21 cellular contexts compared by ENCODE assay signal in the genomic region with DNA sequence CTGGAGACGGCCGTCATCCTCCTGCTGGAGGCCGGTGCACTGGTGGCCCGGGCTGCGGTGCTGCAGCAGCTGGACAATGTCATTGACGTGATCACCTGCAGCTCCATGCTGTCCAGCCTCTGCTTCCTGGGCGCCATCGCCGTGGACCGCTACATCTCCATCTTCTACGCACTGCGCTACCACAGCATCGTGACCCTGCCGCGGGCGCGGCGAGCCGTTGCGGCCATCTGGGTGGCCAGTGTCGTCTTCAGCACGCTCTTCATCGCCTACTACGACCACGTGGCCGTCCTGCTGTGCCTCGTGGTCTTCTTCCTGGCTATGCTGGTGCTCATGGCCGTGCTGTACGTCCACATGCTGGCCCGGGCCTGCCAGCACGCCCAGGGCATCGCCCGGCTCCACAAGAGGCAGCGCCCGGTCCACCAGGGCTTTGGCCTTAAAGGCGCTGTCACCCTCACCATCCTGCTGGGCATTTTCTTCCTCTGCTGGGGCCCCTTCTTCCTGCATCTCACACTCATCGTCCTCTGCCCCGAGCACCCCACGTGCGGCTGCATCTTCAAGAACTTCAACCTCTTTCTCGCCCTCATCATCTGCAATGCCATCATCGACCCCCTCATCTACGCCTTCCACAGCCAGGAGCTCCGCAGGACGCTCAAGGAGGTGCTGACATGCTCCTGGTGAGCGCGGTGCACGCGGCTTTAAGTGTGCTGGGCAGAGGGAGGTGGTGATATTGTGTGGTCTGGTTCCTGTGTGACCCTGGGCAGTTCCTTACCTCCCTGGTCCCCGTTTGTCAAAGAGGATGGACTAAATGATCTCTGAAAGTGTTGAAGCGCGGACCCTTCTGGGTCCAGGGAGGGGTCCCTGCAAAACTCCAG. TPM values are rescaled to one million over a fixed set of nuclear protein-coding genes. Genes with fewer than 3 reads are reported as not detected.
DNase-seq lines count a peak whose midpoint lies in the region; ATAC-seq, FAIRE-seq and TF ChIP-seq lines count a peak whose summit lies in the region.
"Had no signal": no experiment of that assay in that cellular context is flagged by ENCODE, and none has a peak within 500 bp of the region (broad histone marks: within the 10 kb centered on the region; RNA-seq: fewer than 3 reads in every experiment).

No MANE protein-coding gene starts in this region.

- H3K9me3 ChIP-seq in HepG2 (ENCODE audit: low read length), result no peaks in the 10 kb centered on the region
- H3K9me3 ChIP-seq: left ventricle myocardium inferior, MG63, neutrophil, sigmoid colon, tibial artery had no signal

- no TSS peak for BruUV-seq in HepG2 (replicated peaks; lab: Mats Ljungman, UMichigan)

- peaks cover 34% of the 10 kb centered on the region for H3K79me2 ChIP-seq in HepG2 (ENCODE audit: insufficient read depth, low read length)

- H3K27me3 Mint-ChIP-seq in activated naive CD8-positive, alpha-beta T cell, result peaks cover 6% of the 10 kb centered on the region
- H3K27me3 Mint-ChIP-seq in activated naive CD8-positive, alpha-beta T cell treated with anti-CD3 and anti-CD28 coated beads for 36 hours, result peaks cover 53% of the 10 kb centered on the region

- H3K4me3 ChIP-seq in HepG2 (replicated peaks in 1 of 3; ENCODE audit: insufficient read depth in 1 of 3, low read depth in 2 of 3, low read length in 3 of 3), result peak overlapping the region in 1 of 3 experiments; percentile 90; a peak in 3 of 6 replicates
- H3K4me3 ChIP-seq: MG63, sigmoid colon had no signal

- peaks cover 11% of the 10 kb centered on the region; the same call in 1 of the 2 replicates for H4K20me1 ChIP-seq in HepG2 (ENCODE audit: insufficient read depth, low read length)

- H3K4me1 ChIP-seq in HepG2 (ENCODE audit: insufficient read depth, low read length), result peaks cover 78% of the 10 kb centered on the region

- in situ Hi-C loops in HepG2 (cut with HindIII; ENCODE audit: extremely low pct_ligation_motif_present, low pct_unique_long_range_greater_than_20kb), result loop anchor here (5.0 kb wide), 1 partner anchor 103 kb away; no protein-coding TSS in a partner anchor

- no peaks in the 10 kb centered on the region for H3K36me3 ChIP-seq in HepG2 (replicated peaks in 1 of 2; ENCODE audit: control insufficient read depth in 1 of 2, insufficient read depth in 2 of 2, low read length in 2 of 2)
- H3K36me3 ChIP-seq: left ventricle myocardium inferior, neutrophil, sigmoid colon, tibial artery had no signal

- peak overlapping the region; percentile 59 for H3K4me3 Mint-ChIP-seq in activated naive CD8-positive, alpha-beta T cell
- H3K4me3 Mint-ChIP-seq in activated naive CD8-positive, alpha-beta T cell treated with anti-CD3 and anti-CD28 coated beads for 36 hours, result no peak overlapping the region

- no peak overlapping the region for H3K27ac ChIP-seq in HepG2 (ENCODE audit: extremely low read length, insufficient read depth, low read length)
- H3K27ac ChIP-seq: neutrophil, tibial artery had no signal

- no peak overlapping the region for H2AFZ ChIP-seq in HepG2 (ENCODE audit: low read length)

- no peak for DNase-seq in activated naive CD8-positive, alpha-beta T cell treated with anti-CD3 and anti-CD28 coated beads for 36 hours
- peak; percentile 25 for DNase-seq in SK-N-DZ (ENCODE audit: low spot score)
- DNase-seq in HepG2 (ENCODE audit: low spot score), result no peak
- no peak for DNase-seq in activated gamma-delta T cell treated with Interleukin-2 at 50 U/mL for 16 hours
- DNase-seq in NCI-H1105 (lab: John Stamatoyannopoulos, UW), result no peak
- no peak for DNase-seq in H54 (ENCODE audit: insufficient read length, low spot score)
- DNase-seq: activated CD4-positive, alpha-beta T cell treated with anti-CD3 and anti-CD28 coated beads, Interleukin-2, amount 50 U/mL, for 48 hours; DMS153; dorsolateral prefrontal cortex; left ventricle myocardium inferior; NCI-H2081; NCI-H526 treated with DMSO at 0.1 percent for 48 hours; sigmoid colon; stimulated activated CD4-positive, alpha-beta T cell treated with anti-CD3 and anti-CD28 coated beads, Interleukin-4, amount 100 ng/mL, for 24 hours; T1000; tibial artery had no signal

- TF ChIP-seq POLR2A in HepG2 (IDR thresholded peaks at IDR 0.05; ENCODE audit: insufficient read depth in 1 of 2, low read depth in 2 of 2, low read length in 2 of 2) (no peak), H54 (IDR thresholded peaks at IDR 0.05; ENCODE audit: low read depth, low read length) (no peak)

- WGBS in HepG2 (ENCODE audit: low lambda C conversion rate), result 91% methylated on average over 48 of the region's 52 CpGs

- intact Hi-C loops in HepG2 (cut with micrococcal nuclease; ENCODE audit: unreplicated experiment), result loop anchor here (2.0 to 5.0 kb wide), 3 partner anchors 45 to 217 kb away; partner anchors contain the start of gene SPATA2L

- POLR2A ChIA-PET in HepG2 (lab: Yijun Ruan, JAX), result interaction anchor here (0.9 to 4.3 kb wide), 10 partner anchors 10 to 103 kb away, joined by 3 to 46 read pairs (median 6); partner anchors contain the start of genes DEF8, FANCA, SPIRE2 and TCF25

- no peaks in the 10 kb centered on the region; a peak in 1 of 5 replicates for H3K27me3 ChIP-seq in HepG2 (ENCODE audit: control insufficient read depth in 1 of 2, insufficient read depth in 2 of 2, low read length in 2 of 2)
- H3K27me3 ChIP-seq: MG63 had no signal

- H3K4me1 Mint-ChIP-seq in activated naive CD8-positive, alpha-beta T cell (ENCODE audit: low read depth), result peaks cover 34% of the 10 kb centered on the region
- peaks cover 36% of the 10 kb centered on the region for H3K4me1 Mint-ChIP-seq in activated naive CD8-positive, alpha-beta T cell treated with anti-CD3 and anti-CD28 coated beads for 36 hours

- no peak overlapping the region for H3K27ac Mint-ChIP-seq in activated naive CD8-positive, alpha-beta T cell
- H3K27ac Mint-ChIP-seq in activated naive CD8-positive, alpha-beta T cell treated with anti-CD3 and anti-CD28 coated beads for 36 hours, result no peak overlapping the region

- no peaks in the 10 kb centered on the region for H3K36me3 Mint-ChIP-seq in activated naive CD8-positive, alpha-beta T cell
- peaks cover 4% of the 10 kb centered on the region for H3K36me3 Mint-ChIP-seq in activated naive CD8-positive, alpha-beta T cell treated with anti-CD3 and anti-CD28 coated beads for 36 hours

- CTCF ChIA-PET in HepG2 (lab: Yijun Ruan, JAX; ENCODE audit: low intra/inter-chr PET ratio, low total read pairs), result interaction anchor here (0.9 kb wide), 1 partner anchor 9 kb away, joined by 4 read pairs; no protein-coding TSS in a partner anchor

- H3K9me3 Mint-ChIP-seq in activated naive CD8-positive, alpha-beta T cell (ENCODE audit: low read depth), result no peaks in the 10 kb centered on the region
- no peaks in the 10 kb centered on the region for H3K9me3 Mint-ChIP-seq in activated naive CD8-positive, alpha-beta T cell treated with anti-CD3 and anti-CD28 coated beads for 36 hours

- TF ChIP-seq RAD21 in HepG2 (CRISPR knock-in tag; IDR thresholded peaks at IDR 0.05), result no peak

- 0 out of 2 replicates have a peak, but pooled peaks have one; percentile 10 for TF ChIP-seq CTCF in HepG2 (CRISPR knock-in tag; IDR thresholded peaks at IDR 0.05)

- no peak for TF ChIP-seq EP300 in HepG2 (IDR thresholded peaks at IDR 0.05; ENCODE audit: low read depth in 2 of 2, low read length in 2 of 2)
- TF ChIP-seq EP300 in HepG2 (CRISPR knock-in tag; IDR thresholded peaks at IDR 0.05; ENCODE audit: borderline replicate concordance), result no peak

- peak overlapping the region; percentile 97 for H3K9ac ChIP-seq in HepG2 (ENCODE audit: insufficient read depth, low read depth, low read length)

- H3K4me2 ChIP-seq in HepG2 (ENCODE audit: low read depth, low read length), result peak overlapping the region; percentile 98

- FAIRE-seq in HepG2 (lab: Jason Lieb, UNC), result no peak
- FAIRE-seq in H54 (lab: Jason Lieb, UNC), result no peak
- FAIRE-seq: GM19239 had no signal

- ATAC-seq in HepG2 (no peak), GM19463 (IDR thresholded peaks at IDR 0.05; ENCODE audit: unreplicated experiment) (no peak)

RNA-seq across cellular contexts. Expression of gene MC1R, which starts 1.1 kb away (rescaled TPM):
- 1 to 10 TPM; 1.4 TPM for total RNA-seq in activated naive CD8-positive, alpha-beta T cell treated with anti-CD3 and anti-CD28 coated beads for 36 hours
- polyA plus RNA-seq in SK-N-DZ (2014; cell fraction: cytosol; rRNA removed), result 8.5 and 8.9 TPM in 2 replicates
- polyA plus RNA-seq in SK-N-DZ (2014; cell fraction: nucleus; rRNA removed), result 45.8 and 54.5 TPM in 2 replicates
- 7.2 and 9.1 TPM in 2 replicates for total RNA-seq in HepG2 (2016; rRNA removed; fragmentation: Illumina TruSeq; extraction: Trizol)
- total RNA-seq in HepG2 (2016; cell fraction: cytosol; rRNA removed; fragmentation: Illumina TruSeq; extraction: Trizol; ENCODE audit: low read depth), result 3.5 and 3.7 TPM in 2 replicates
- total RNA-seq in HepG2 (2016; cell fraction: insoluble cytoplasmic fraction; rRNA removed; fragmentation: Illumina TruSeq; extraction: Trizol), result 8.1 and 8.7 TPM in 2 replicates
- total RNA-seq in HepG2 (2016; cell fraction: membrane; rRNA removed; fragmentation: Illumina TruSeq; extraction: Trizol), result 8.1 and 9.5 TPM in 2 replicates
- 7.2 and 7.7 TPM in 2 replicates for total RNA-seq in HepG2 (2016; cell fraction: nucleus; rRNA removed; fragmentation: Illumina TruSeq; extraction: Trizol)
- 14.8 and 20.0 TPM in 2 replicates for polyA plus RNA-seq in HepG2 (2011; rRNA removed)
- polyA plus RNA-seq in HepG2 (2011; cell fraction: cytosol; rRNA removed), result 14.8 and 18.9 TPM in 2 replicates
- 89.3 and 96.4 TPM in 2 replicates for polyA plus RNA-seq in HepG2 (2011; cell fraction: nucleus; rRNA removed)
- polyA plus RNA-seq in HepG2 (2012), result 6.5 and 12.0 TPM in 2 replicates
- 2.9 and 3.1 TPM in 2 replicates for polyA plus RNA-seq in HepG2 (2016; cell fraction: cytosol; fragmentation: Illumina TruSeq; extraction: Trizol; ENCODE audit: low read depth)
- polyA plus RNA-seq in HepG2 (2016; cell fraction: insoluble cytoplasmic fraction; fragmentation: Illumina TruSeq; extraction: Trizol; ENCODE audit: low read depth), result 6.7 and 7.1 TPM in 2 replicates
- polyA plus RNA-seq in HepG2 (2016; cell fraction: membrane; fragmentation: Illumina TruSeq; extraction: Trizol; ENCODE audit: low read depth), result 6.5 and 7.5 TPM in 2 replicates
- 17.7 and 19.3 TPM in 2 replicates for polyA plus RNA-seq in HepG2 (2016; cell fraction: nucleus; fragmentation: Illumina TruSeq; extraction: Trizol; ENCODE audit: insufficient read depth, low read depth)
- 23.7 and 30.7 TPM in 2 replicates for polyA minus RNA-seq in HepG2 (2011; rRNA and poly(A)+ RNA removed; ENCODE audit: low replicate concordance)
- 5.4 and 5.5 TPM in 2 replicates for polyA minus RNA-seq in HepG2 (2011; cell fraction: cytosol; rRNA and poly(A)+ RNA removed)
- polyA minus RNA-seq in HepG2 (2011; cell fraction: nucleus; rRNA and poly(A)+ RNA removed), result 16.0 and 17.0 TPM in 2 replicates

RNA-seq across cellular contexts. Expression of gene TUBB3, which starts 3.4 kb away (rescaled TPM):
- not detected for total RNA-seq in activated naive CD8-positive, alpha-beta T cell treated with anti-CD3 and anti-CD28 coated beads for 36 hours
- polyA plus RNA-seq in SK-N-DZ (2014; cell fraction: cytosol; rRNA removed), result 1,422 and 1,715 TPM in 2 replicates
- 950 and 1,080 TPM in 2 replicates for polyA plus RNA-seq in SK-N-DZ (2014; cell fraction: nucleus; rRNA removed)
- 161 and 185 TPM in 2 replicates for total RNA-seq in HepG2 (2016; rRNA removed; fragmentation: Illumina TruSeq; extraction: Trizol)
- 94.2 and 96.8 TPM in 2 replicates for total RNA-seq in HepG2 (2016; cell fraction: cytosol; rRNA removed; fragmentation: Illumina TruSeq; extraction: Trizol; ENCODE audit: low read depth)
- 145 and 195 TPM in 2 replicates for total RNA-seq in HepG2 (2016; cell fraction: insoluble cytoplasmic fraction; rRNA removed; fragmentation: Illumina TruSeq; extraction: Trizol)
- total RNA-seq in HepG2 (2016; cell fraction: membrane; rRNA removed; fragmentation: Illumina TruSeq; extraction: Trizol), result 140 and 142 TPM in 2 replicates
- 81.3 and 94.7 TPM in 2 replicates for total RNA-seq in HepG2 (2016; cell fraction: nucleus; rRNA removed; fragmentation: Illumina TruSeq; extraction: Trizol)
- 110 and 152 TPM in 2 replicates for polyA plus RNA-seq in HepG2 (2011; rRNA removed)
- 84.2 and 120 TPM in 2 replicates for polyA plus RNA-seq in HepG2 (2011; cell fraction: cytosol; rRNA removed)
- 168 and 179 TPM in 2 replicates for polyA plus RNA-seq in HepG2 (2011; cell fraction: nucleus; rRNA removed)
- 45.2 and 119 TPM in 2 replicates for polyA plus RNA-seq in HepG2 (2012)
- 63.1 and 64.3 TPM in 2 replicates for polyA plus RNA-seq in HepG2 (2016; cell fraction: cytosol; fragmentation: Illumina TruSeq; extraction: Trizol; ENCODE audit: low read depth)
- 127 and 159 TPM in 2 replicates for polyA plus RNA-seq in HepG2 (2016; cell fraction: insoluble cytoplasmic fraction; fragmentation: Illumina TruSeq; extraction: Trizol; ENCODE audit: low read depth)
- polyA plus RNA-seq in HepG2 (2016; cell fraction: membrane; fragmentation: Illumina TruSeq; extraction: Trizol; ENCODE audit: low read depth), result 87.3 and 99.0 TPM in 2 replicates
- polyA plus RNA-seq in HepG2 (2016; cell fraction: nucleus; fragmentation: Illumina TruSeq; extraction: Trizol; ENCODE audit: insufficient read depth, low read depth), result 138 and 154 TPM in 2 replicates
- 34.9 and 340 TPM in 2 replicates for polyA minus RNA-seq in HepG2 (2011; rRNA and poly(A)+ RNA removed; ENCODE audit: low replicate concordance)
- polyA minus RNA-seq in HepG2 (2011; cell fraction: cytosol; rRNA and poly(A)+ RNA removed), result 99.4 and 107 TPM in 2 replicates
- 34.8 and 42.6 TPM in 2 replicates for polyA minus RNA-seq in HepG2 (2011; cell fraction: nucleus; rRNA and poly(A)+ RNA removed)

RNA-seq across cellular contexts. Expression of gene DEF8, which starts 28.8 kb away (rescaled TPM):
- 10 to 100 TPM; 21.1 to 22.0 TPM for total RNA-seq in activated naive CD8-positive, alpha-beta T cell treated with anti-CD3 and anti-CD28 coated beads for 36 hours
- polyA plus RNA-seq in SK-N-DZ (2014; cell fraction: cytosol; rRNA removed), result 115 and 143 TPM in 2 replicates
- polyA plus RNA-seq in SK-N-DZ (2014; cell fraction: nucleus; rRNA removed), result 288 and 329 TPM in 2 replicates
- total RNA-seq in HepG2 (2016; rRNA removed; fragmentation: Illumina TruSeq; extraction: Trizol), result 98.5 and 107 TPM in 2 replicates
- 134 and 176 TPM in 2 replicates for total RNA-seq in HepG2 (2016; cell fraction: cytosol; rRNA removed; fragmentation: Illumina TruSeq; extraction: Trizol; ENCODE audit: low read depth)
- total RNA-seq in HepG2 (2016; cell fraction: insoluble cytoplasmic fraction; rRNA removed; fragmentation: Illumina TruSeq; extraction: Trizol), result 103 and 113 TPM in 2 replicates
- 127 and 160 TPM in 2 replicates for total RNA-seq in HepG2 (2016; cell fraction: membrane; rRNA removed; fragmentation: Illumina TruSeq; extraction: Trizol)
- 48.8 and 61.5 TPM in 2 replicates for total RNA-seq in HepG2 (2016; cell fraction: nucleus; rRNA removed; fragmentation: Illumina TruSeq; extraction: Trizol)
- polyA plus RNA-seq in HepG2 (2011; rRNA removed), result 98.2 and 108 TPM in 2 replicates
- polyA plus RNA-seq in HepG2 (2011; cell fraction: cytosol; rRNA removed), result 100 and 138 TPM in 2 replicates
- 490 and 545 TPM in 2 replicates for polyA plus RNA-seq in HepG2 (2011; cell fraction: nucleus; rRNA removed)
- polyA plus RNA-seq in HepG2 (2012), result 37.2 and 56.0 TPM in 2 replicates
- polyA plus RNA-seq in HepG2 (2016; cell fraction: cytosol; fragmentation: Illumina TruSeq; extraction: Trizol; ENCODE audit: low read depth), result 170 and 205 TPM in 2 replicates
- 116 and 132 TPM in 2 replicates for polyA plus RNA-seq in HepG2 (2016; cell fraction: insoluble cytoplasmic fraction; fragmentation: Illumina TruSeq; extraction: Trizol; ENCODE audit: low read depth)
- polyA plus RNA-seq in HepG2 (2016; cell fraction: membrane; fragmentation: Illumina TruSeq; extraction: Trizol; ENCODE audit: low read depth), result 126 and 153 TPM in 2 replicates
- polyA plus RNA-seq in HepG2 (2016; cell fraction: nucleus; fragmentation: Illumina TruSeq; extraction: Trizol; ENCODE audit: insufficient read depth, low read depth), result 123 and 136 TPM in 2 replicates
- 22.3 and 116 TPM in 2 replicates for polyA minus RNA-seq in HepG2 (2011; rRNA and poly(A)+ RNA removed; ENCODE audit: low replicate concordance)
- polyA minus RNA-seq in HepG2 (2011; cell fraction: cytosol; rRNA and poly(A)+ RNA removed), result 31.8 and 36.4 TPM in 2 replicates
- polyA minus RNA-seq in HepG2 (2011; cell fraction: nucleus; rRNA and poly(A)+ RNA removed), result 46.0 and 51.1 TPM in 2 replicates

RNA-seq across cellular contexts. Expression of gene TCF25, which starts 46.4 kb away (rescaled TPM):
- total RNA-seq in activated naive CD8-positive, alpha-beta T cell treated with anti-CD3 and anti-CD28 coated beads for 36 hours, result 100 to 1,000 TPM; 126 to 127 TPM
- polyA plus RNA-seq in SK-N-DZ (2014; cell fraction: cytosol; rRNA removed), result 135 and 156 TPM in 2 replicates
- 277 and 365 TPM in 2 replicates for polyA plus RNA-seq in SK-N-DZ (2014; cell fraction: nucleus; rRNA removed)
- 98.4 and 138 TPM in 2 replicates for total RNA-seq in HepG2 (2016; rRNA removed; fragmentation: Illumina TruSeq; extraction: Trizol)
- total RNA-seq in HepG2 (2016; cell fraction: cytosol; rRNA removed; fragmentation: Illumina TruSeq; extraction: Trizol; ENCODE audit: low read depth), result 70.6 and 87.2 TPM in 2 replicates
- 75.7 and 144 TPM in 2 replicates for total RNA-seq in HepG2 (2016; cell fraction: insoluble cytoplasmic fraction; rRNA removed; fragmentation: Illumina TruSeq; extraction: Trizol)
- 50.6 and 58.6 TPM in 2 replicates for total RNA-seq in HepG2 (2016; cell fraction: membrane; rRNA removed; fragmentation: Illumina TruSeq; extraction: Trizol)
- total RNA-seq in HepG2 (2016; cell fraction: nucleus; rRNA removed; fragmentation: Illumina TruSeq; extraction: Trizol), result 110 and 124 TPM in 2 replicates
- polyA plus RNA-seq in HepG2 (2011; rRNA removed), result 206 and 274 TPM in 2 replicates
- 65.2 and 80.6 TPM in 2 replicates for polyA plus RNA-seq in HepG2 (2011; cell fraction: cytosol; rRNA removed)
- polyA plus RNA-seq in HepG2 (2011; cell fraction: nucleus; rRNA removed), result 1,625 and 1,754 TPM in 2 replicates
- polyA plus RNA-seq in HepG2 (2012), result 188 and 209 TPM in 2 replicates
- 17.8 and 22.1 TPM in 2 replicates for polyA plus RNA-seq in HepG2 (2016; cell fraction: cytosol; fragmentation: Illumina TruSeq; extraction: Trizol; ENCODE audit: low read depth)
- 69.5 and 77.6 TPM in 2 replicates for polyA plus RNA-seq in HepG2 (2016; cell fraction: insoluble cytoplasmic fraction; fragmentation: Illumina TruSeq; extraction: Trizol; ENCODE audit: low read depth)
- 24.7 and 32.6 TPM in 2 replicates for polyA plus RNA-seq in HepG2 (2016; cell fraction: membrane; fragmentation: Illumina TruSeq; extraction: Trizol; ENCODE audit: low read depth)
- 312 and 330 TPM in 2 replicates for polyA plus RNA-seq in HepG2 (2016; cell fraction: nucleus; fragmentation: Illumina TruSeq; extraction: Trizol; ENCODE audit: insufficient read depth, low read depth)
- 107 and 121 TPM in 2 replicates for polyA minus RNA-seq in HepG2 (2011; rRNA and poly(A)+ RNA removed; ENCODE audit: low replicate concordance)
- polyA minus RNA-seq in HepG2 (2011; cell fraction: cytosol; rRNA and poly(A)+ RNA removed), result 35.2 and 43.3 TPM in 2 replicates
- polyA minus RNA-seq in HepG2 (2011; cell fraction: nucleus; rRNA and poly(A)+ RNA removed), result 166 and 179 TPM in 2 replicates

Comparison
In these comparisons a context has a peak if more than half of its experiments do, and no peak if none do; other contexts are left out.
1. RNA of gene TUBB3, which starts 3.4 kb away (total RNA-seq): 81.3 to 195 TPM in HepG2; not detected in activated naive CD8-positive, alpha-beta T cell treated with anti-CD3 and anti-CD28 coated beads for 36 hours; every median in the first group is over 10 times any median in the second.